ENCODE assay signal across 10 cellular contexts in the genomic region with DNA sequence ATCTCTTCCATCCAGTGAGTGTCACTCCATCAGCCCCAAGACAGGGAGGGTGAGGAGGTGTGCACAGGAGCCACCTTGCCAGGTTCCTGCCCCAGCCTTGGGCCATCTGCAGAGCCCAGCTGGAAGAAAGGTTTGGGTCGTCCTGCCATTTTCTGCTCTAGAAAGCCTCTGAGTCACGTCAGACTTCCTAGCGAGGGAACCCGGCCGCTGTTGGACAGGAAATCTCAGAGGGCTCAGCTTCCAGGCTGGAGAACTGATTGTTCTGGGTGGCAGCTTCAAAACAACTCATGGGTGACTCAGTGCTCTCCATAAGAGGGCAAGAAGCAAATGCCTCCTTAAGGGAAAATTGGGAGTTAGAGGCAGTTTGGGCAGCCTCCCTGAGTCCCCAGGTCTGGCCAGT. TPM values are rescaled to one million over a fixed set of nuclear protein-coding genes. Genes with fewer than 3 reads are reported as not detected.
DNase-seq lines count a peak whose midpoint lies in the region; ATAC-seq and TF ChIP-seq lines count a peak whose summit lies in the region.
"Had no signal": no experiment of that assay in that cellular context is flagged by ENCODE, and none has a peak within 500 bp of the region (broad histone marks: within the 10 kb centered on the region; RNA-seq: fewer than 3 reads in every experiment).

No MANE protein-coding gene starts in this region.

- BruUV-seq in Panc1 (replicated peaks; lab: Mats Ljungman, UMichigan): no TSS peak

- DNase-seq in AG08395 (ENCODE audit: low spot score) (peak; percentile 88), Panc1 (ENCODE audit: low read depth, low spot score) (no peak), epithelial cell of prostate (ENCODE audit: low read depth, low spot score) (no peak), neuronal stem cell (ENCODE audit: low spot score) (no peak), cerebellar cortex (ENCODE audit: low spot score) (no peak), NCI-H1417 (lab: John Stamatoyannopoulos, UW) (no peak)
- DNase-seq: activated gamma-delta T cell, NCI-H510A had no signal

- TF ChIP-seq POLR2A in GM18505 (IDR thresholded peaks at IDR 0.05; ENCODE audit: borderline replicate concordance, extremely low read depth, insufficient read depth, insufficient read length): no peak

- ATAC-seq in Panc1: peak; percentile 57
- no peak for ATAC-seq in GM19467 (IDR thresholded peaks at IDR 0.05; ENCODE audit: unreplicated experiment)
- ATAC-seq in GM18505 (IDR thresholded peaks at IDR 0.05; ENCODE audit: unreplicated experiment): no peak

- H3K9me3 ChIP-seq in Panc1 (ENCODE audit: control insufficient read depth, insufficient read depth, low read depth, low read length): no peaks in the 10 kb centered on the region
- no peaks in the 10 kb centered on the region for H3K9me3 ChIP-seq in neuronal stem cell (replicated peaks in 1 of 2; ENCODE audit: control insufficient read depth in 2 of 2, insufficient read depth in 1 of 2, low read depth in 1 of 2, low read length in 2 of 2)

- H2AFZ ChIP-seq in neuronal stem cell (ENCODE audit: low read length): no peak overlapping the region

- H2BK15ac ChIP-seq in neuronal stem cell (ENCODE audit: low read length): peak overlapping the region; percentile 44

- H3K27ac ChIP-seq in Panc1 (ENCODE audit: low read length) (no peak overlapping the region), epithelial cell of prostate (peak overlapping the region; percentile 61), neuronal stem cell (replicated peaks; ENCODE audit: low read length) (no peak overlapping the region)

- POLR2A ChIA-PET in Panc1 (lab: Charles Lee): interaction anchor here (0.6 kb wide), 1 partner anchor 71 kb away, joined by 3 read pairs; no protein-coding TSS in a partner anchor

- no peak for TF ChIP-seq CTCF in Panc1 (IDR thresholded peaks at IDR 0.05)

- H3K36me3 ChIP-seq in Panc1 (ENCODE audit: control insufficient read depth, insufficient read depth, low read length) (no peaks in the 10 kb centered on the region), neuronal stem cell (replicated peaks in 1 of 2; ENCODE audit: control insufficient read depth in 2 of 2, insufficient read depth in 2 of 2, low read length in 2 of 2) (peaks cover 6 to 21% of the 10 kb centered on the region in 2 donors)

- no peak overlapping the region for H3K4ac ChIP-seq in neuronal stem cell (ENCODE audit: low read length)

- H3K4me3 ChIP-seq in Panc1 (ENCODE audit: low read depth in 2 of 2, low read length in 2 of 2) (no peak overlapping the region), neuronal stem cell (ENCODE audit: low read length in 2 of 2) (no peak overlapping the region)

- no peak overlapping the region for H2BK12ac ChIP-seq in neuronal stem cell (ENCODE audit: low read length)

- no peak overlapping the region for H3K23ac ChIP-seq in neuronal stem cell (ENCODE audit: low read depth, low read length, poor library complexity)

- no peak overlapping the region for H3K4me2 ChIP-seq in neuronal stem cell (ENCODE audit: insufficient read depth, low read length, poor library complexity, severe bottlenecking)

- no peak overlapping the region for H2AK5ac ChIP-seq in neuronal stem cell (ENCODE audit: low read depth, low read length)

- no peaks in the 10 kb centered on the region for H3K4me1 ChIP-seq in Panc1 (ENCODE audit: control insufficient read depth, insufficient read depth, low read length)
- peaks cover 8 to 10% of the 10 kb centered on the region in 2 donors for H3K4me1 ChIP-seq in neuronal stem cell (ENCODE audit: control insufficient read depth in 2 of 2, insufficient read depth in 1 of 2, low read depth in 1 of 2, low read length in 2 of 2)

- no peaks in the 10 kb centered on the region for H3K27me3 ChIP-seq in Panc1 (ENCODE audit: control insufficient read depth, insufficient read depth, low read length)
- H3K27me3 ChIP-seq in neuronal stem cell (ENCODE audit: control insufficient read depth in 3 of 3, insufficient read depth in 3 of 3, low read depth in 1 of 3, low read length in 3 of 3): no peaks in the 10 kb centered on the region

- in situ Hi-C loops in Panc1 (cut with HindIII; ENCODE audit: low pct_unique_long_range_greater_than_20kb, low sequenced_read_pairs): no loop called here

- no peak overlapping the region for H3K9ac ChIP-seq in neuronal stem cell (ENCODE audit: low read depth, low read length, poor library complexity)

- no peak overlapping the region for H2BK120ac ChIP-seq in neuronal stem cell (ENCODE audit: low read depth, low read length)

- H2BK5ac ChIP-seq in neuronal stem cell (ENCODE audit: low read length): peak overlapping the region; percentile 67

- intact Hi-C loops in Panc1 (cut with micrococcal nuclease; ENCODE audit: unreplicated experiment): no loop called here

- H4K91ac ChIP-seq in neuronal stem cell (ENCODE audit: low read depth, low read length, poor library complexity): no peak overlapping the region

- H3K79me1 ChIP-seq in neuronal stem cell (ENCODE audit: low read depth, low read length): peaks cover 4% of the 10 kb centered on the region

- CTCF ChIA-PET in Panc1 (lab: Charles Lee): interaction anchor here (0.6 to 1.0 kb wide), 2 partner anchors 9 to 17 kb away, joined by 3 read pairs; no protein-coding TSS in a partner anchor

- WGBS in neuronal stem cell (ENCODE audit: extremely low coverage in 2 of 2, insufficient read length in 2 of 2, insufficient replicate concordance in 1 of 2), 2 donors: no CpG with 5 or more reads among the region's 5 CpGs

- H3K14ac ChIP-seq in neuronal stem cell (ENCODE audit: low read length): peak overlapping the region; percentile 31

- H3K18ac ChIP-seq in neuronal stem cell (ENCODE audit: low read length): peak overlapping the region; percentile 21

- H4K8ac ChIP-seq in neuronal stem cell (ENCODE audit: low read depth, low read length): no peak overlapping the region

RNA-seq across cellular contexts. Expression of a gene that starts 16.6 kb away (rescaled TPM):
- 36.7 TPM for total RNA-seq in Panc1 (2021; ENCODE audit: unreplicated experiment)
- polyA plus RNA-seq in Panc1 (2012; ENCODE audit: insufficient read length): 32.8 TPM
- 16.8 TPM for polyA plus RNA-seq in neuronal stem cell (2013, experiment 1 of 2)
- 16.3 TPM for polyA plus RNA-seq in neuronal stem cell (2013, experiment 2 of 2)

RNA-seq across cellular contexts. Expression of a gene that starts 44.1 kb away (rescaled TPM):
- 76.7 TPM for total RNA-seq in Panc1 (2021; ENCODE audit: unreplicated experiment)
- 70.8 TPM for polyA plus RNA-seq in Panc1 (2012; ENCODE audit: insufficient read length)
- 26.4 TPM for polyA plus RNA-seq in neuronal stem cell (2013, experiment 1 of 2)
- 26.7 TPM for polyA plus RNA-seq in neuronal stem cell (2013, experiment 2 of 2)
